Comparison of ENCODE assay signal across 11 cellular contexts in genomic region chr4:149823770-149824221, GRCh38. TPM values are rescaled to one million over a fixed set of nuclear protein-coding genes. Genes with fewer than 3 reads are reported as not detected.
DNase-seq lines count a peak whose midpoint lies in the region; ATAC-seq and TF ChIP-seq lines count a peak whose summit lies in the region.
"Had no signal": no experiment of that assay in that cellular context is flagged by ENCODE, and none has a peak within 500 bp of the region (broad histone marks: within the 10 kb centered on the region; RNA-seq: fewer than 3 reads in every experiment).

No MANE protein-coding gene starts in this region.

- ATAC-seq in thoracic aorta (ENCODE audit: insufficient number of reproducible peaks, low FRiP score, low read depth) = no peak

- H3K4me3 ChIP-seq in SK-N-MC = peak overlapping the region; percentile 33; the same call in 1 of the 2 replicates
- H3K4me3 ChIP-seq in thoracic aorta = peak overlapping the region; percentile 49
- no peak overlapping the region for H3K4me3 ChIP-seq in Peyer's patch

- H3K9ac ChIP-seq in SK-N-MC (ENCODE audit: insufficient read length) = no peak overlapping the region

- TF ChIP-seq CTCF in thoracic aorta (IDR thresholded peaks at IDR 0.05) (no peak), Peyer's patch (IDR thresholded peaks at IDR 0.05) (no peak)

- H3K27ac ChIP-seq in SK-N-MC = peak overlapping the region; percentile 51; the same call in 1 of the 2 replicates
- peak overlapping the region in 1 of 2 donors; percentile 13 for H3K27ac ChIP-seq in thoracic aorta
- no peak overlapping the region for H3K27ac ChIP-seq in Peyer's patch

- no peak for TF ChIP-seq POLR2A in Peyer's patch (IDR thresholded peaks at IDR 0.05)

- H3K4me1 ChIP-seq in thoracic aorta (ENCODE audit: control insufficient read depth in 1 of 2, low read depth in 2 of 2) (peaks cover 0 to 12% of the 10 kb centered on the region in 2 donors), Peyer's patch (no peaks in the 10 kb centered on the region)

- H3K27me3 ChIP-seq in thoracic aorta (replicated peaks; ENCODE audit: insufficient read depth) (no peaks in the 10 kb centered on the region), Peyer's patch (no peaks in the 10 kb centered on the region)

- H3K36me3 ChIP-seq in SK-N-MC (ENCODE audit: insufficient read depth, low read length) = no peaks in the 10 kb centered on the region
- no peaks in the 10 kb centered on the region for H3K36me3 ChIP-seq in thoracic aorta
- no peaks in the 10 kb centered on the region for H3K36me3 ChIP-seq in Peyer's patch

- H3K9me3 ChIP-seq in SK-N-MC (ENCODE audit: low read depth, low read length) = no peaks in the 10 kb centered on the region
- H3K9me3 ChIP-seq in thoracic aorta = no peaks in the 10 kb centered on the region
- no peaks in the 10 kb centered on the region for H3K9me3 ChIP-seq in Peyer's patch

- DNase-seq in DMS53 (lab: John Stamatoyannopoulos, UW) = peak; percentile 1
- DNase-seq in DMS53 treated with DMSO at 0.1 percent for 48 hours (lab: John Stamatoyannopoulos, UW; ENCODE audit: unreplicated experiment) = no peak
- DNase-seq in SK-N-MC (ENCODE audit: low read depth, low spot score) = no peak
- peak; percentile 78 for DNase-seq in fibroblast of the conjunctiva (ENCODE audit: low read depth)
- DNase-seq in thoracic aorta (ENCODE audit: low spot score) = no peak
- DNase-seq in retina = no peak
- DNase-seq in effector CD8-positive, alpha-beta T cell (lab: John Stamatoyannopoulos, UW) = no peak
- DNase-seq in Peyer's patch = no peak
- DNase-seq: activated CD4-positive, alpha-beta T cell treated with anti-CD3 and anti-CD28 coated beads, Interleukin-2, amount 10 ng/mL, durations not matched to agents 7 days and 5 days; MV-4-11; stimulated activated naive CD4-positive, alpha-beta T cell had no signal

RNA-seq across cellular contexts. Expression of gene IQCM, which starts 8.2 kb away (rescaled TPM):
- total RNA-seq in thoracic aorta (not detected), Peyer's patch (not detected)
- total RNA-seq: activated CD4-positive, alpha-beta T cell treated with anti-CD3 and anti-CD28 coated beads, Interleukin-2, amount 10 ng/mL, durations not matched to agents 7 days and 5 days had no signal

Comparison
In these comparisons a context has a peak if more than half of its experiments do, and no peak if none do; other contexts are left out.
1. DNase-seq: peak in DMS53 (single experiment) and fibroblast of the conjunctiva (single experiment); none in DMS53 treated with DMSO at 0.1 percent for 48 hours (single experiment), SK-N-MC (single experiment), thoracic aorta (single experiment), retina (single experiment), effector CD8-positive, alpha-beta T cell (single experiment) and Peyer's patch (0 of 3).
2. H3K4me3 ChIP-seq: peak in SK-N-MC (single experiment) and thoracic aorta (single experiment); none in Peyer's patch (0 of 4).